Comparison of ENCODE assay signal across 21 cellular contexts in the genomic region with DNA sequence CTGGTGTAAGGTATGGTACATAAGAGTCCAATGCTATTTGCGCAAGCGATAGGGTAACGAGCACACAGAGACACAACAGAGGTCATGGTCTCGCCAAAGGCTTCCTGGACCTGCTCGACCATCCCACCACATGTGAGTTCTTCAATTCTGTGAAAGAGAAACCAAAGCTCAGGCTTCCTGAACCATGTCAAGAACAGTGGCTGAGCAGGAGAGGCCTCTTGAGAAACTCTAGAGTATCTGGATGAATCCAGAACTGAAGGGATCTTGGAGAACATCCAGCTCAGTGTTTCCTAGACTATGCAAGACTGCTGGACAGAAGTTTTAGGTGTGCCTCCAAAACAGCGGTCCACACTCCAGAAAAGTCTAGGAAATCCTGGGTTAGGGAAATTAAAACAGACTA.
"Had no signal": no experiment of that assay in that cellular context is flagged by ENCODE, and none has a peak within 500 bp of the region (broad histone marks: within the 10 kb centered on the region; RNA-seq: fewer than 3 reads in every experiment).

No MANE protein-coding gene starts in this region.

- DNase-seq: activated CD4-positive, alpha-beta T cell treated with anti-CD3 and anti-CD28 coated beads for 36 hours; activated CD4-positive, alpha-beta T cell treated with anti-CD3 and anti-CD28 coated beads, Interleukin-2, amount 50 U/mL, for 48 hours; activated naive CD4-positive, alpha-beta T cell treated with Interleukin-2 at 50 U/mL for 16 hours; activated naive CD8-positive, alpha-beta T cell treated with anti-CD3 and anti-CD28 coated beads, Interleukin-2, amount 50 U/mL, for 24 hours; anterior cingulate cortex; brain microvascular endothelial cell; heart left ventricle; left ventricle myocardium superior; mesendoderm; natural killer cell; pancreas; sigmoid colon; stimulated activated CD4-positive, alpha-beta T cell treated with anti-CD3 and anti-CD28 coated beads, Interleukin-4, amount 100 ng/mL, for 24 hours; T-helper 2 cell; testis had no signal

- H3K4me1 ChIP-seq: gastroesophageal sphincter, heart left ventricle, pancreas, sigmoid colon, testis, upper lobe of left lung had no signal

- ATAC-seq: activated CD4-positive, alpha-beta T cell treated with anti-CD3 and anti-CD28 coated beads for 36 hours; activated naive CD8-positive, alpha-beta T cell treated with anti-CD3 and anti-CD28 coated beads, Interleukin-2, amount 50 U/mL, for 24 hours; activated T-helper 17 cell treated with anti-CD3 and anti-CD28 coated beads, Interleukin-2, amount 50 U/mL, for 72 hours; gastroesophageal sphincter; heart left ventricle; left ventricle myocardium superior; natural killer cell; pancreas; stimulated activated effector memory CD8-positive, alpha-beta T cell treated with anti-CD3 and anti-CD28 coated beads, Interleukin-12 subunit alpha, Interleukin-12 subunit beta, amount 100 ng/mL, for 72 hours had no signal

- H3K9me3 ChIP-seq: gastroesophageal sphincter, heart left ventricle, neutrophil, pancreas, sigmoid colon, testis, upper lobe of left lung had no signal

- FAIRE-seq: pancreas had no signal

- H3K27ac ChIP-seq: brain microvascular endothelial cell, coronary artery, gastroesophageal sphincter, heart left ventricle, neutrophil, pancreas, sigmoid colon, testis, upper lobe of left lung had no signal

- H3K27me3 ChIP-seq: brain microvascular endothelial cell, gastroesophageal sphincter, heart left ventricle, neutrophil, pancreas, sigmoid colon, testis, upper lobe of left lung had no signal

- H3K4me3 ChIP-seq: coronary artery, gastroesophageal sphincter, heart left ventricle, pancreas, sigmoid colon, testis, upper lobe of left lung had no signal
